In genomic region chr18:22267697-22268096, GRCh38 we compare ENCODE assay signal across 22 cellular contexts.
A peak's percentile ranks its signal among the peaks of the same experiment; 100 is the strongest.
DNase-seq lines count a peak whose midpoint lies in the region; ATAC-seq, FAIRE-seq and TF ChIP-seq lines count a peak whose summit lies in the region.
"Had no signal": no experiment of that assay in that cellular context is flagged by ENCODE, and none has a peak within 500 bp of the region (broad histone marks: within the 10 kb centered on the region; RNA-seq: fewer than 3 reads in every experiment).

No MANE protein-coding gene starts in this region.

- no peaks in the 10 kb centered on the region for H3K9me3 ChIP-seq in right atrium auricular region
- no peaks in the 10 kb centered on the region for H3K9me3 ChIP-seq in small intestine (ENCODE audit: control insufficient read depth, low read depth)
- H3K9me3 ChIP-seq: BE2C had no signal

- no peaks in the 10 kb centered on the region for H3K36me3 ChIP-seq in right atrium auricular region
- no peaks in the 10 kb centered on the region for H3K36me3 ChIP-seq in small intestine (ENCODE audit: control insufficient read depth in 2 of 2, insufficient read depth in 2 of 2, low read length in 2 of 2)
- H3K36me3 ChIP-seq: BE2C had no signal

- no peak for TF ChIP-seq CTCF in right atrium auricular region (IDR thresholded peaks at IDR 0.05)

- intact Hi-C loops in Right ventricle myocardium superior (cut with DNase I), result loop anchor here (5.0 kb wide), 2 partner anchors 80 to 95 kb away; no protein-coding TSS in a partner anchor

- peak overlapping the region; percentile 81 to 98 for H3K27ac ChIP-seq in right atrium auricular region
- H3K27ac ChIP-seq in small intestine (ENCODE audit: low read depth in 1 of 2, low read length in 1 of 2), result no peak overlapping the region

- DNase-seq in amniotic epithelial cell (ENCODE audit: low read depth), result peak; percentile 34
- peak; percentile 85 for DNase-seq in Right ventricle myocardium superior
- peak; percentile 89 for DNase-seq in right atrium auricular region (ENCODE audit: low spot score)
- DNase-seq in small intestine, result peak; percentile 50
- DNase-seq in activated naive CD4-positive, alpha-beta T cell (lab: John Stamatoyannopoulos, UW), result no peak
- DNase-seq in stimulated activated CD4-positive, alpha-beta T cell treated with anti-CD3 and anti-CD28 coated beads, Interleukin-2, amount 100 ng/mL, for 24 hours, result no peak
- DNase-seq: BE2C; CD4-positive, CD25-positive, alpha-beta regulatory T cell; COR-L47; DMS 273 treated with DMSO at 0.1 percent for 48 hours; KBM-7; NCI-H1105 treated with DMSO at 0.1 percent for 48 hours; NCI-H1694; NCI-H2081 treated with DMSO at 0.1 percent for 48 hours; NCI-H774; SIG-M5 had no signal

- 25 to 46% (median 25%) methylated on average over 8 of the region's 8 CpGs for WGBS in small intestine, 3 donors

- FAIRE-seq in small intestine (lab: Jason Lieb, UNC), result no peak
- FAIRE-seq: A204.1, G401.6, GM19239, H1 had no signal

- peak overlapping the region in 1 of 2 donors; percentile 38 for H3K4me3 ChIP-seq in right atrium auricular region
- no peak overlapping the region for H3K4me3 ChIP-seq in small intestine (ENCODE audit: low read depth in 1 of 2, low read length in 2 of 2)

- peaks cover 0 to 9% of the 10 kb centered on the region in 2 donors for H3K4me1 ChIP-seq in right atrium auricular region
- no peaks in the 10 kb centered on the region for H3K4me1 ChIP-seq in small intestine (ENCODE audit: control insufficient read depth in 2 of 2, insufficient read depth in 1 of 2, low read depth in 1 of 2, low read length in 1 of 2)
- H3K4me1 ChIP-seq: BE2C had no signal

- H3K27me3 ChIP-seq in right atrium auricular region, result no peaks in the 10 kb centered on the region
- H3K27me3 ChIP-seq in small intestine (ENCODE audit: control insufficient read depth in 2 of 2, insufficient read depth in 2 of 2, low read length in 2 of 2), result peaks cover 0 to 2% of the 10 kb centered on the region in 2 donors
- H3K27me3 ChIP-seq: BE2C had no signal

- ATAC-seq in Right ventricle myocardium superior (ENCODE audit: poor library complexity) (peak; percentile 88), GM18870 (IDR thresholded peaks at IDR 0.05; ENCODE audit: unreplicated experiment) (no peak), GM19023 (IDR thresholded peaks at IDR 0.05; ENCODE audit: unreplicated experiment) (no peak)

Comparison
In these comparisons a context has a peak if more than half of its experiments do, and no peak if none do; other contexts are left out.
1. DNase-seq: peak in amniotic epithelial cell (single experiment), Right ventricle myocardium superior (single experiment), right atrium auricular region (single experiment) and small intestine (single experiment); none in activated naive CD4-positive, alpha-beta T cell (0 of 4) and stimulated activated CD4-positive, alpha-beta T cell treated with anti-CD3 and anti-CD28 coated beads, Interleukin-2, amount 100 ng/mL, for 24 hours (0 of 2).
2. H3K27ac ChIP-seq: peak in right atrium auricular region (2 of 2); none in small intestine (0 of 2).